1 cellular context compared by ENCODE assay signal in genomic region chr18:74509856-74510769, GRCh38.
TF ChIP-seq lines count a peak whose summit lies in the region.

No MANE protein-coding gene starts in this region.

TF ChIP-seq in HepG2, 621 proteins besides CTCF, POLR2A, EP300 and RAD21:
- TF ChIP-seq, protein P1, sequence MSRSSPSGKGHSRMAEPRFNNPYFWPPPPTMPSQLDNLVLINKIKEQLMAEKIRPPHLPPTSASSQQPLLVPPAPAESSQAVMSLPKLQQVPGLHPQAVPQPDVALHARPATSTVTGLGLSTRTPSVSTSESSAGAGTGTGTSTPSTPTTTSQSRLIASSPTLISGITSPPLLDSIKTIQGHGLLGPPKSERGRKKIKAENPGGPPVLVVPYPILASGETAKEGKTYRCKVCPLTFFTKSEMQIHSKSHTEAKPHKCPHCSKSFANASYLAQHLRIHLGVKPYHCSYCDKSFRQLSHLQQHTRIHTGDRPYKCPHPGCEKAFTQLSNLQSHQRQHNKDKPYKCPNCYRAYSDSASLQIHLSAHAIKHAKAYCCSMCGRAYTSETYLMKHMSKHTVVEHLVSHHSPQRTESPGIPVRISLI (CRISPR knock-in tag; IDR thresholded peaks at IDR 0.05; ENCODE audit: borderline replicate concordance), result no peak
- TF ChIP-seq ZNF687 (CRISPR knock-in tag; IDR thresholded peaks at IDR 0.05) (peak; percentile 8; the same call in 1 of the 2 replicates), AGO2 (optimal IDR thresholded peaks at IDR 0.05; ENCODE audit: low read depth, low read length) (peak; percentile 62), LCORL (IDR thresholded peaks at IDR 0.05) (peak; percentile 86), LCORL (CRISPR knock-in tag; IDR thresholded peaks at IDR 0.05) (no peak), RBFOX2 (IDR thresholded peaks at IDR 0.05; ENCODE audit: low read depth, low read length) (peak; percentile 23; the same call in 1 of the 2 replicates), GATA4 (IDR thresholded peaks at IDR 0.05; ENCODE audit: borderline replicate concordance, low read depth) (no peak)
